ENCODE assay signal across 8 cellular contexts in genomic region chr6:109483744-109484075, GRCh38. TPM values are rescaled to one million over a fixed set of nuclear protein-coding genes. Genes with fewer than 3 reads are reported as not detected.
DNase-seq lines count a peak whose midpoint lies in the region; ATAC-seq, FAIRE-seq and TF ChIP-seq lines count a peak whose summit lies in the region.

No MANE protein-coding gene starts in this region.

- no peak for TF ChIP-seq RAD21 in A549 (conservative IDR thresholded peaks at IDR 0.05 in 1 of 2, IDR thresholded peaks at IDR 0.05 in 1 of 2)

- H3K4me2 ChIP-seq in A549, result peak overlapping the region; percentile 69

- FAIRE-seq in A549 (lab: Jason Lieb, UNC), result no peak

- TF ChIP-seq EP300 in A549 (IDR thresholded peaks at IDR 0.05) (no peak), tibial nerve (IDR thresholded peaks at IDR 0.05) (no peak)

- no peaks in the 10 kb centered on the region for H3K27me3 ChIP-seq in left lung
- H3K27me3 ChIP-seq in tibial nerve, result no peaks in the 10 kb centered on the region

- H3K9me3 ChIP-seq in A549 (no peaks in the 10 kb centered on the region), left lung (no peaks in the 10 kb centered on the region), tibial nerve (no peaks in the 10 kb centered on the region)

- CTCF ChIA-PET in A549 (lab: Yijun Ruan, JAX), result no interaction called here
- CTCF ChIA-PET in activated CD4-positive, alpha-beta memory T cell treated with anti-CD3 and anti-CD28 coated beads, Interleukin-2, amount 10 ng/mL, durations not matched to agents 7 days and 5 days (lab: Charles Lee), result no interaction called here

- H3K4me1 Mint-ChIP-seq in activated CD4-positive, alpha-beta memory T cell treated with anti-CD3 and anti-CD28 coated beads, Interleukin-2, amount 10 ng/mL, durations not matched to agents 7 days and 5 days, result peaks cover 40% of the 10 kb centered on the region

- H3K27me3 Mint-ChIP-seq in activated CD4-positive, alpha-beta memory T cell treated with anti-CD3 and anti-CD28 coated beads, Interleukin-2, amount 10 ng/mL, durations not matched to agents 7 days and 5 days, result peaks cover 2% of the 10 kb centered on the region

- H3K4me3 ChIP-seq in A549 (peak overlapping the region; percentile 85), left lung (peak overlapping the region; percentile 19 to 91), tibial nerve (peak overlapping the region in 3 of 4 donors; percentile 34 to 100 (median 80))

- peak overlapping the region; percentile 63 for H3K4me3 Mint-ChIP-seq in activated CD4-positive, alpha-beta memory T cell treated with anti-CD3 and anti-CD28 coated beads, Interleukin-2, amount 10 ng/mL, durations not matched to agents 7 days and 5 days

- no peak for ATAC-seq in A549
- ATAC-seq in GM21576 (IDR thresholded peaks at IDR 0.05; ENCODE audit: unreplicated experiment), result peak; percentile 4
- ATAC-seq in left lung, result no peak

- peaks cover 32% of the 10 kb centered on the region for H3K36me3 Mint-ChIP-seq in activated CD4-positive, alpha-beta memory T cell treated with anti-CD3 and anti-CD28 coated beads, Interleukin-2, amount 10 ng/mL, durations not matched to agents 7 days and 5 days (ENCODE audit: low read depth)

- H3K36me3 ChIP-seq in left lung, result peaks cover 0 to 14% of the 10 kb centered on the region in 2 donors
- peaks cover 0 to 17% (median 0%) of the 10 kb centered on the region in 3 donors for H3K36me3 ChIP-seq in tibial nerve

- H3K27ac ChIP-seq in A549, result peak overlapping the region; percentile 45 to 100; a peak in 5 of 6 replicates
- H3K27ac ChIP-seq in left lung, result peak overlapping the region; percentile 53 to 55
- peak overlapping the region in 3 of 4 donors; percentile 62 to 96 (median 82) for H3K27ac ChIP-seq in tibial nerve

- TF ChIP-seq CTCF in A549 (IDR thresholded peaks at IDR 0.05), result no peak
- no peak for TF ChIP-seq CTCF in left lung (IDR thresholded peaks at IDR 0.05)
- no peak for TF ChIP-seq CTCF in tibial nerve (IDR thresholded peaks at IDR 0.05)

- H3K4me1 ChIP-seq in A549, result peaks cover 36% of the 10 kb centered on the region; the same call in 2 of the 3 replicates
- H3K4me1 ChIP-seq in left lung, result peaks cover 10 to 44% of the 10 kb centered on the region in 2 donors
- peaks cover 3 to 47% (median 31%) of the 10 kb centered on the region in 4 donors for H3K4me1 ChIP-seq in tibial nerve

- intact Hi-C loops in left lung (cut with DNase I), result no loop called here

- WGBS in A549 (ENCODE audit: missing lambda C conversion rate), result 16% methylated on average over 6 of the region's 6 CpGs
- WGBS in tibial nerve, 2 donors, result 1 to 2% methylated on average over 6 of the region's 6 CpGs

- peak overlapping the region; percentile 27 for H3K27ac Mint-ChIP-seq in activated CD4-positive, alpha-beta memory T cell treated with anti-CD3 and anti-CD28 coated beads, Interleukin-2, amount 10 ng/mL, durations not matched to agents 7 days and 5 days

- H3K9me3 Mint-ChIP-seq in activated CD4-positive, alpha-beta memory T cell treated with anti-CD3 and anti-CD28 coated beads, Interleukin-2, amount 10 ng/mL, durations not matched to agents 7 days and 5 days, result no peaks in the 10 kb centered on the region

- DNase-seq in A549 (ENCODE audit: low read depth in 1 of 2, low spot score in 1 of 2), result no peak
- DNase-seq in activated CD4-positive, alpha-beta memory T cell treated with anti-CD3 and anti-CD28 coated beads, Interleukin-2, amount 10 ng/mL, durations not matched to agents 7 days and 5 days, result no peak
- no peak for DNase-seq in left lung
- DNase-seq in tibial nerve (ENCODE audit: low spot score in 2 of 2), result no peak
- no peak for DNase-seq in stimulated activated CD4-positive, alpha-beta T cell treated with anti-CD3 and anti-CD28 coated beads, Interleukin-4, amount 100 ng/mL, for 24 hours
- no peak for DNase-seq in SIG-M5 (lab: John Stamatoyannopoulos, UW)
- no peak for DNase-seq in NCI-H1417 (lab: John Stamatoyannopoulos, UW)

- POLR2A ChIA-PET in A549 (lab: Yijun Ruan, JAX), result no interaction called here
- POLR2A ChIA-PET in activated CD4-positive, alpha-beta memory T cell treated with anti-CD3 and anti-CD28 coated beads, Interleukin-2, amount 10 ng/mL, durations not matched to agents 7 days and 5 days (lab: Charles Lee), result interaction anchor here (2.0 to 8.1 kb wide), 2 partner anchors 27 to 389 kb away, joined by 9 to 139 read pairs; partner anchors contain the start of genes CEP57L1, MICAL1 and SESN1

- TF ChIP-seq POLR2A in A549 (IDR thresholded peaks at IDR 0.05; ENCODE audit: low read length), result no peak
- no peak for TF ChIP-seq POLR2A in tibial nerve (IDR thresholded peaks at IDR 0.05)

TF ChIP-seq in A549, 52 proteins besides CTCF, POLR2A, EP300 and RAD21 (continues in another document):
- TF ChIP-seq PBX3 (IDR thresholded peaks at IDR 0.05) (no peak), FOXS1 (CRISPR knock-in tag; IDR thresholded peaks at IDR 0.05) (no peak), HOXB13 (CRISPR knock-in tag; IDR thresholded peaks at IDR 0.05; ENCODE audit: low read depth) (no peak), EHF (CRISPR knock-in tag; IDR thresholded peaks at IDR 0.05) (no peak), RCOR1 (IDR thresholded peaks at IDR 0.05; ENCODE audit: low read depth, low read length) (no peak), MAZ (IDR thresholded peaks at IDR 0.05; ENCODE audit: borderline replicate concordance, low read depth, low read length) (no peak), JUNB (IDR thresholded peaks at IDR 0.05) (no peak), BCL3 (IDR thresholded peaks at IDR 0.05) (no peak), TP53 (CRISPR knock-in tag; IDR thresholded peaks at IDR 0.05) (no peak), ZNF302 (CRISPR knock-in tag; IDR thresholded peaks at IDR 0.05) (no peak), HDAC2 (IDR thresholded peaks at IDR 0.05) (no peak), RARB (CRISPR knock-in tag; IDR thresholded peaks at IDR 0.05) (no peak), CBX8 (IDR thresholded peaks at IDR 0.05) (no peak)

RNA-seq across cellular contexts. Expression of gene ZBTB24, which starts 0.7 kb away (rescaled TPM):
- 5.2 and 5.4 TPM in 2 replicates for polyA plus RNA-seq in A549 (2011; rRNA removed)
- 1.7 and 2.1 TPM in 2 replicates for polyA plus RNA-seq in A549 (2012; cell fraction: cytosol; rRNA removed)
- 1.7 and 2.0 TPM in 2 replicates for polyA plus RNA-seq in A549 (2012; cell fraction: nucleus; rRNA removed)
- polyA plus RNA-seq in A549 (2017; fragmentation: RNase III; extraction: RNeasy Plus Mini Kit Qiagen cat#74134 plus additional on column Dnase treatment), result 4.3 to 4.5 TPM (median 4.5 TPM) in 3 replicates
- 6.7 and 7.4 TPM in 2 replicates for polyA minus RNA-seq in A549 (2011; rRNA and poly(A)+ RNA removed)
- total RNA-seq in activated CD4-positive, alpha-beta memory T cell treated with anti-CD3 and anti-CD28 coated beads, Interleukin-2, amount 10 ng/mL, durations not matched to agents 7 days and 5 days, result 10 to 100 TPM; 16.5 to 17.5 TPM
- total RNA-seq in left lung, result 1 to 10 TPM; 7.3 to 7.7 TPM
- total RNA-seq in tibial nerve, result 1 to 10 TPM; 6.5 to 9.6 (median 8.0) TPM

RNA-seq across cellular contexts. Expression of gene MICAL1, which starts 28.1 kb away (rescaled TPM):
- polyA plus RNA-seq in A549 (2011; rRNA removed), result 14.1 and 14.9 TPM in 2 replicates
- polyA plus RNA-seq in A549 (2012; cell fraction: cytosol; rRNA removed), result 8.9 and 10.7 TPM in 2 replicates
- 105 and 108 TPM in 2 replicates for polyA plus RNA-seq in A549 (2012; cell fraction: nucleus; rRNA removed)
- polyA plus RNA-seq in A549 (2017; fragmentation: RNase III; extraction: RNeasy Plus Mini Kit Qiagen cat#74134 plus additional on column Dnase treatment), result 13.4 to 20.3 TPM (median 16.9 TPM) in 3 replicates
- polyA minus RNA-seq in A549 (2011; rRNA and poly(A)+ RNA removed), result 11.1 and 12.9 TPM in 2 replicates
- 100 to 1,000 TPM; 125 to 128 TPM for total RNA-seq in activated CD4-positive, alpha-beta memory T cell treated with anti-CD3 and anti-CD28 coated beads, Interleukin-2, amount 10 ng/mL, durations not matched to agents 7 days and 5 days
- total RNA-seq in left lung, result 10 to 100 TPM; 60.7 to 70.9 TPM
- total RNA-seq in tibial nerve, result 10 to 100 TPM; 45.4 to 91.0 (median 70.3) TPM

RNA-seq across cellular contexts. Expression of gene SMPD2, which starts 43.2 kb away (rescaled TPM):
- polyA plus RNA-seq in A549 (2011; rRNA removed) (9.6 and 13.1 TPM in 2 replicates), A549 (2017; fragmentation: RNase III; extraction: RNeasy Plus Mini Kit Qiagen cat#74134 plus additional on column Dnase treatment) (10.0 to 10.7 TPM (median 10.6 TPM) in 3 replicates)
- 12.4 and 14.5 TPM in 2 replicates for polyA plus RNA-seq in A549 (2012; cell fraction: cytosol; rRNA removed)
- 20.1 and 21.3 TPM in 2 replicates for polyA plus RNA-seq in A549 (2012; cell fraction: nucleus; rRNA removed)
- 28.5 and 42.4 TPM in 2 replicates for polyA minus RNA-seq in A549 (2011; rRNA and poly(A)+ RNA removed)
- 10 to 100 TPM; 15.9 to 16.9 TPM for total RNA-seq in activated CD4-positive, alpha-beta memory T cell treated with anti-CD3 and anti-CD28 coated beads, Interleukin-2, amount 10 ng/mL, durations not matched to agents 7 days and 5 days
- total RNA-seq in left lung (10 to 100 TPM; 12.8 TPM), tibial nerve (10 to 100 TPM; 12.6 to 32.4 (median 17.1) TPM)

RNA-seq across cellular contexts. Expression of gene PPIL6, which starts 43.3 kb away (rescaled TPM):
- polyA plus RNA-seq in A549 (2011; rRNA removed) (4.4 and 5.0 TPM in 2 replicates), A549 (2017; fragmentation: RNase III; extraction: RNeasy Plus Mini Kit Qiagen cat#74134 plus additional on column Dnase treatment) (1.6 to 2.7 TPM (median 2.0 TPM) in 3 replicates)
- polyA plus RNA-seq in A549 (2012; cell fraction: cytosol; rRNA removed), result 0.63 and 0.94 TPM in 2 replicates
- polyA plus RNA-seq in A549 (2012; cell fraction: nucleus; rRNA removed), result 0.22 and 0.24 TPM in 2 replicates
- 0.37 and 1.6 TPM in 2 replicates for polyA minus RNA-seq in A549 (2011; rRNA and poly(A)+ RNA removed)
- total RNA-seq in activated CD4-positive, alpha-beta memory T cell treated with anti-CD3 and anti-CD28 coated beads, Interleukin-2, amount 10 ng/mL, durations not matched to agents 7 days and 5 days, result not detected
- total RNA-seq in left lung (1 to 10 TPM; 4.5 to 8.4 TPM), tibial nerve (10 to 100 TPM in 1 of 4 donors, 1 to 10 TPM in 3; 1.2 to 16.5 (median 4.8) TPM)
